26 cellular contexts compared by ENCODE assay signal in the genomic region with DNA sequence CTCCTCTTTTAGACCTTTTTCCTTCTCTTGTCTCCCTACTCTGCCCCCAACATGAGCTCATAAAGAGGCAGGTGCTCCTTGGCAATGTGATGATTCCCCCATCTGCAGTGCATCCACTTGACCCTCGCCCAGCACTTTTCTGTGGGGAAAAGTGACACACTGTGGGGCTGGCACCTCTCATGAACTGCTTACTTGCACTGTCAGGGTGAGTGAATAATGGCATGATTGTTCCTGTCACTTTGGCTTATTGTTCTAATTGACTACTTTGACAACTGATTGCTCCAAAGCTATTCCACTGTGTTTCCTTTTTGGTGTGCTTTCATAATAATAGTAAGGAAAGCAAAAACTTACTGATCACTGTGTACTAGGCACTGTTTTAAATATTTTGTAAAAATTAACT.
"Had no signal": no experiment of that assay in that cellular context is flagged by ENCODE, and none has a peak within 500 bp of the region (broad histone marks: within the 10 kb centered on the region; RNA-seq: fewer than 3 reads in every experiment).

No MANE protein-coding gene starts in this region.

- ATAC-seq: activated CD4-positive, CD25-positive, alpha-beta regulatory T cell treated with anti-CD3 and anti-CD28 coated beads, Interleukin-2, amount 50 U/mL, for 24 hours; activated CD8-positive, alpha-beta T cell treated with anti-CD3 and anti-CD28 coated beads for 36 hours; activated T-cell treated with anti-CD3 and anti-CD28 coated beads, Interleukin-2, amount 50 U/mL, for 4 hours; activated T-helper 17 cell treated with anti-CD3 and anti-CD28 coated beads, Interleukin-2, amount 50 U/mL, for 72 hours; T-helper 17 cell had no signal

- DNase-seq: activated B cell treated with CpG ODN at 0.5 μM for 24 hours; activated CD4-positive, alpha-beta T cell treated with anti-CD3 and anti-CD28 coated beads for 48 hours; activated CD4-positive, alpha-beta T cell treated with anti-CD3 and anti-CD28 coated beads, Interleukin-2, amount 50 U/mL, for 1 hour; activated CD4-positive, alpha-beta T cell treated with anti-CD3 and anti-CD28 coated beads, Interleukin-2, amount 50 U/mL, for 48 hours; activated CD8-positive, alpha-beta memory T cell treated with anti-CD3 and anti-CD28 coated beads for 24 hours; activated CD8-positive, alpha-beta T cell treated with anti-CD3 and anti-CD28 coated beads for 36 hours; activated effector memory CD4-positive, alpha-beta T cell treated with Interleukin-2 at 50 U/mL for 16 hours; activated gamma-delta T cell treated with Interleukin-2 at 50 U/mL for 16 hours; activated naive CD4-positive, alpha-beta T cell treated with anti-CD3 and anti-CD28 coated beads, Interleukin-2, amount 50 U/mL, for 16 hours; activated naive CD4-positive, alpha-beta T cell treated with Interleukin-2 at 50 U/mL for 16 hours; activated T-cell treated with anti-CD3 and anti-CD28 coated beads, Interleukin-2, amount 50 U/mL, for 4 hours; central memory CD4-positive, alpha-beta T cell; cerebellar nuclear complex; colonic mucosa; effector CD8-positive, alpha-beta T cell; esophagus squamous epithelium; T-helper 1 cell; T-helper 17 cell; T1000; WERI-Rb-1 had no signal

- H3K36me3 ChIP-seq: ascending aorta, breast epithelium, cardiac muscle cell, colonic mucosa, esophagus squamous epithelium, WERI-Rb-1 had no signal

- H3K4me1 ChIP-seq: ascending aorta, breast epithelium, colonic mucosa, esophagus squamous epithelium had no signal

- H3K27ac ChIP-seq: ascending aorta, breast epithelium, cardiac muscle cell, colonic mucosa, epithelial cell of prostate, esophagus squamous epithelium, WERI-Rb-1 had no signal

- H3K4me3 ChIP-seq: ascending aorta, breast epithelium, cardiac muscle cell, colonic mucosa, esophagus squamous epithelium had no signal

- H3K27me3 ChIP-seq: ascending aorta, breast epithelium, cardiac muscle cell, colonic mucosa, esophagus squamous epithelium had no signal

- H3K9me3 ChIP-seq: ascending aorta, breast epithelium, colonic mucosa, esophagus squamous epithelium had no signal
